22 cellular contexts compared by ENCODE assay signal in genomic region chr22:22390989-22391388, GRCh38.
DNase-seq lines count a peak whose midpoint lies in the region; TF ChIP-seq lines count a peak whose summit lies in the region.
"Had no signal": no experiment of that assay in that cellular context is flagged by ENCODE, and none has a peak within 500 bp of the region (broad histone marks: within the 10 kb centered on the region; RNA-seq: fewer than 3 reads in every experiment).

No MANE protein-coding gene starts in this region.

- BruUV-seq in MCF 10A (replicated peaks; lab: Mats Ljungman, UMichigan): no TSS peak

- H3K27me3 Mint-ChIP-seq in type B pancreatic cell (peaks cover 61% of the 10 kb centered on the region), MCF 10A (ENCODE audit: insufficient read depth, unreplicated experiment) (peaks cover 42% of the 10 kb centered on the region)
- H3K27me3 Mint-ChIP-seq: B cell had no signal

- intact Hi-C loops in left ventricle myocardium inferior (cut with micrococcal nuclease): no loop called here
- intact Hi-C loops in MCF 10A (cut with micrococcal nuclease): no loop called here

- POLR2A ChIA-PET in MCF 10A (lab: Yijun Ruan, JAX): no interaction called here

- H3K4me3 ChIP-seq in right atrium auricular region (no peak overlapping the region), left ventricle myocardium inferior (no peak overlapping the region)
- H3K4me3 ChIP-seq: A549; BLaER1 treated with 17β-estradiol and CSF1 and Interleukin-3, amounts not matched to agents 10 nM and 100 nM; GM12878 had no signal

- no peak overlapping the region for H3K27ac ChIP-seq in right atrium auricular region
- H3K27ac ChIP-seq in left ventricle myocardium inferior (replicated peaks): no peak overlapping the region
- H3K27ac ChIP-seq: 22Rv1; A549; BLaER1 treated with 17β-estradiol and CSF1 and Interleukin-3, amounts not matched to agents 10 nM and 100 nM; C4-2B had no signal

- H3K36me3 ChIP-seq in right atrium auricular region (no peaks in the 10 kb centered on the region), left ventricle myocardium inferior (no peaks in the 10 kb centered on the region)
- H3K36me3 ChIP-seq: BLaER1 treated with 17β-estradiol and CSF1 and Interleukin-3, amounts not matched to agents 10 nM and 100 nM had no signal

- no peak overlapping the region for H3K27ac Mint-ChIP-seq in type B pancreatic cell
- no peak overlapping the region for H3K27ac Mint-ChIP-seq in MCF 10A (ENCODE audit: low read depth, unreplicated experiment)
- H3K27ac Mint-ChIP-seq: B cell; CD4-positive, alpha-beta T cell; CD8-positive, alpha-beta memory T cell had no signal

- H3K36me3 Mint-ChIP-seq in type B pancreatic cell (no peaks in the 10 kb centered on the region), MCF 10A (ENCODE audit: insufficient read depth, unreplicated experiment) (no peaks in the 10 kb centered on the region)
- H3K36me3 Mint-ChIP-seq: CD8-positive, alpha-beta memory T cell had no signal

- CTCF ChIA-PET in MCF 10A (lab: Yijun Ruan, JAX): interaction anchor here (1.2 kb wide), 1 partner anchor 40 kb away, joined by 4 read pairs; no protein-coding TSS in a partner anchor

- peak; percentile 34 for DNase-seq in right atrium auricular region (ENCODE audit: low spot score)
- no peak for DNase-seq in left ventricle myocardium inferior
- DNase-seq in type B pancreatic cell (ENCODE audit: extremely low spot score, unreplicated experiment): peak; percentile 20
- DNase-seq in NCI-H2196 treated with DMSO at 0.1 percent for 48 hours (lab: John Stamatoyannopoulos, UW; ENCODE audit: unreplicated experiment): no peak
- no peak for DNase-seq in MCF 10A (ENCODE audit: unreplicated experiment)
- DNase-seq: AML-193; CD4-positive, alpha-beta T cell; COR-L47; DMS 273 treated with DMSO at 0.1 percent for 48 hours; DMS153; DMS53; DMS79; DND-41; EL; GDM1 had no signal

- H3K4me1 Mint-ChIP-seq in type B pancreatic cell (ENCODE audit: unreplicated experiment) (no peaks in the 10 kb centered on the region), MCF 10A (ENCODE audit: insufficient read depth, unreplicated experiment) (no peaks in the 10 kb centered on the region)
- H3K4me1 Mint-ChIP-seq: CD8-positive, alpha-beta memory T cell had no signal

- H3K9me3 ChIP-seq in right atrium auricular region: peaks cover 0 to 11% of the 10 kb centered on the region in 2 donors
- peaks cover 24% of the 10 kb centered on the region for H3K9me3 ChIP-seq in left ventricle myocardium inferior (replicated peaks)

- no peaks in the 10 kb centered on the region for H3K9me3 Mint-ChIP-seq in type B pancreatic cell
- no peaks in the 10 kb centered on the region for H3K9me3 Mint-ChIP-seq in MCF 10A (ENCODE audit: unreplicated experiment)

- H3K4me1 ChIP-seq in right atrium auricular region (no peaks in the 10 kb centered on the region), left ventricle myocardium inferior (no peaks in the 10 kb centered on the region)
- H3K4me1 ChIP-seq: A549 had no signal

- H3K27me3 ChIP-seq in right atrium auricular region (no peaks in the 10 kb centered on the region), left ventricle myocardium inferior (ENCODE audit: low read depth) (peaks cover 74% of the 10 kb centered on the region)
- H3K27me3 ChIP-seq: BLaER1 treated with 17β-estradiol and CSF1 and Interleukin-3, amounts not matched to agents 10 nM and 100 nM had no signal

- H3K4me3 Mint-ChIP-seq in type B pancreatic cell (no peak overlapping the region), MCF 10A (ENCODE audit: unreplicated experiment) (no peak overlapping the region)
- H3K4me3 Mint-ChIP-seq: B cell; CD4-positive, alpha-beta T cell; CD8-positive, alpha-beta memory T cell had no signal

- TF ChIP-seq CTCF in right atrium auricular region (IDR thresholded peaks at IDR 0.05) (no peak), left ventricle myocardium inferior (IDR thresholded peaks at IDR 0.05; ENCODE audit: borderline replicate concordance) (no peak), type B pancreatic cell (conservative IDR thresholded peaks at IDR 0.05) (no peak), MCF 10A (IDR thresholded peaks at IDR 0.05; ENCODE audit: unreplicated experiment) (no peak)

Comparison
In these comparisons a context has a peak if more than half of its experiments do, and no peak if none do; other contexts are left out.
1. DNase-seq: peak in right atrium auricular region (single experiment) and type B pancreatic cell (single experiment); none in left ventricle myocardium inferior (single experiment), NCI-H2196 treated with DMSO at 0.1 percent for 48 hours (single experiment) and MCF 10A (single experiment).